Comparison of ENCODE assay signal across 9 cellular contexts in the genomic region with DNA sequence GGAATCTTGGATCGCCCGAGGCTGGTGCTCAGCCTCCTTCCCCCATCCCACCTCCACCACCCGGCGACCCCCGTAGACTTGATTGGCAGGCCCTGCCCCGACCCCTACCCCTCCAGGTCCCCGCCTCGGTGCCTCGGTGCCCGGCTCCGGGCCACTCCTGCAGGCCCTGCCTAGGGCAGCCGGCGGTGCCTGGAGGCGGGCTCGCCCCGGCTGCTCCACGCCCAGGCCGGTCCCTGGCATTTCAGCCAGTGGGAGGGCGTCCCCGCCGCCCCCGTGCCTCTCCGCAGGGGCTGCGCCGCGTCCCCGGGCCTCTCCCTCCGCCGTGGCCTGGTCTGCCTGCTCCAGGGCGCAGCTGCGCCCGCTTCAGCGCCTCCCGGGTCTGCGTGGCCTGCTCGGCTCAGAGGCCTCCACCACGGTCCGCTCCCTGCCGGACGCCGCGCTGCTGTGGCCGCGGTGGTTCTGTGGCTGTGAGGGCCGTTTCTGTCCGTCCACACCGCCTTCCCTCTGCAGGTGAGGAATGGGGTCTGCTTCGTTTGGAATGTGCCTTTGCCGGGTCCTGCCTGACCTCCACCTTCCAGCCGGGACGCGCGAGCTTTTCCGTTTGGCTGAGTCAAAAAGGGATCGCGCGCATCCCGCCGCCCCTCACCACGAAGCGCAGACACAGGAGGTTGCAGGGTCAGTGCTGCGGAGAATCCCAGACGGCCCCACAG. TPM values are rescaled to one million over a fixed set of nuclear protein-coding genes. Genes with fewer than 3 reads are reported as not detected.
DNase-seq lines count a peak whose midpoint lies in the region; ATAC-seq and TF ChIP-seq lines count a peak whose summit lies in the region.
"Had no signal": no experiment of that assay in that cellular context is flagged by ENCODE, and none has a peak within 500 bp of the region (broad histone marks: within the 10 kb centered on the region; RNA-seq: fewer than 3 reads in every experiment).

No MANE protein-coding gene starts in this region.

- TF ChIP-seq CTCF in foreskin keratinocyte (conservative IDR thresholded peaks at IDR 0.05) (no peak), tibial artery (IDR thresholded peaks at IDR 0.05) (no peak)

- DNase-seq in RPMI8226 (peak; percentile 76), foreskin keratinocyte (peak in 1 of 2 donors; percentile 17), tibial artery (peak in 1 of 2 donors; percentile 70), dedifferentiated amniotic fluid mesenchymal stem cell (ENCODE audit: extremely low spot score) (no peak), KBM-7 (no peak)
- no peak for DNase-seq in stimulated activated CD4-positive, alpha-beta T cell treated with anti-CD3 and anti-CD28 coated beads, Interleukin-1b, Interleukin-23, amount 100 ng/mL, for 48 hours

- H3K9ac ChIP-seq in muscle layer of colon (ENCODE audit: low read length), result no peak overlapping the region

- H3K27me3 ChIP-seq in foreskin keratinocyte, result no peaks in the 10 kb centered on the region
- peaks cover 0 to 18% of the 10 kb centered on the region in 2 donors for H3K27me3 ChIP-seq in muscle layer of colon (ENCODE audit: control insufficient read depth in 1 of 2, insufficient read depth in 2 of 2, low read length in 2 of 2)
- peaks cover 0 to 30% of the 10 kb centered on the region in 2 donors for H3K27me3 ChIP-seq in tibial artery

- H3K9me3 ChIP-seq in muscle layer of colon (ENCODE audit: low read length) (no peaks in the 10 kb centered on the region), tibial artery (no peaks in the 10 kb centered on the region)

- intact Hi-C loops in tibial artery (cut with DNase I; ENCODE audit: low total_unique reads), result no loop called here

- H3K4me3 ChIP-seq in muscle layer of colon (ENCODE audit: low read depth in 1 of 2, low read length in 2 of 2) (peak overlapping the region; percentile 33 to 63), tibial artery (peak overlapping the region; percentile 41 to 51)

- H3K4me1 ChIP-seq in foreskin keratinocyte (peaks cover 5% of the 10 kb centered on the region), muscle layer of colon (ENCODE audit: insufficient read depth, low read length) (peaks cover 4% of the 10 kb centered on the region), tibial artery (peaks cover 0 to 14% (median 5%) of the 10 kb centered on the region in 4 donors)

- ATAC-seq in foreskin keratinocyte (peak; percentile 66), HG03442 (IDR thresholded peaks at IDR 0.05; ENCODE audit: unreplicated experiment) (no peak)

- H3K36me3 ChIP-seq in muscle layer of colon (ENCODE audit: insufficient read depth, low read length) (no peaks in the 10 kb centered on the region), tibial artery (peaks cover 0 to 16% (median 0%) of the 10 kb centered on the region in 3 donors)

- in situ Hi-C loops in KBM-7 (cut with MboI; ENCODE audit: low pct_unique_long_range_greater_than_20kb, low sequenced_read_pairs), result no loop called here

- H3K27ac ChIP-seq in foreskin keratinocyte (peak overlapping the region; percentile 86), muscle layer of colon (ENCODE audit: low read depth, low read length) (peak overlapping the region; percentile 45), tibial artery (peak overlapping the region; percentile 35 to 38)
- H3K27ac ChIP-seq: VCaP had no signal

RNA-seq across cellular contexts. Expression of gene IRX4, which starts 48.3 kb away (rescaled TPM):
- 20.3 and 26.4 TPM in 2 replicates for total RNA-seq in foreskin keratinocyte
- polyA plus RNA-seq in foreskin keratinocyte, result 22.0 and 32.8 TPM in 2 replicates
